ENCODE assay signal across 21 cellular contexts in genomic region chr6:21756487-21756886, GRCh38.
"Had no signal": no experiment of that assay in that cellular context is flagged by ENCODE, and none has a peak within 500 bp of the region (broad histone marks: within the 10 kb centered on the region; RNA-seq: fewer than 3 reads in every experiment).

No MANE protein-coding gene starts in this region.

- ATAC-seq: left ventricle myocardium superior; lower lobe of right lung; natural killer cell; stimulated activated effector memory CD8-positive, alpha-beta T cell treated with anti-CD3 and anti-CD28 coated beads, Interleukin-12 subunit alpha, Interleukin-12 subunit beta, amount 100 ng/mL, for 72 hours; upper lobe of right lung had no signal

- H3K4me3 ChIP-seq: coronary artery, lower lobe of right lung, prostate gland, right atrium auricular region, sigmoid colon, stomach, testis, tibial nerve, upper lobe of right lung, uterus had no signal

- H3K4me3 Mint-ChIP-seq: natural killer cell; neural crest cell; stimulated activated effector memory CD8-positive, alpha-beta T cell treated with anti-CD3 and anti-CD28 coated beads, Interleukin-12 subunit alpha, Interleukin-12 subunit beta, amount 100 ng/mL, for 72 hours had no signal

- H2AFZ ChIP-seq: parathyroid adenoma had no signal

- H3K27ac ChIP-seq: coronary artery, lower lobe of right lung, parathyroid adenoma, prostate gland, right atrium auricular region, stomach, testis, tibial nerve, upper lobe of right lung, uterus had no signal

- H3K36me3 ChIP-seq: lower lobe of right lung, prostate gland, right atrium auricular region, sigmoid colon, stomach, tibial nerve, upper lobe of right lung, uterus had no signal

- H3K4me1 ChIP-seq: parathyroid adenoma, prostate gland, testis, uterus had no signal

- H3K27ac Mint-ChIP-seq: natural killer cell; stimulated activated effector memory CD8-positive, alpha-beta T cell treated with anti-CD3 and anti-CD28 coated beads, Interleukin-12 subunit alpha, Interleukin-12 subunit beta, amount 100 ng/mL, for 72 hours had no signal

- H3K4me1 Mint-ChIP-seq: natural killer cell; stimulated activated effector memory CD8-positive, alpha-beta T cell treated with anti-CD3 and anti-CD28 coated beads, Interleukin-12 subunit alpha, Interleukin-12 subunit beta, amount 100 ng/mL, for 72 hours had no signal

- H3K9me3 ChIP-seq: lower lobe of right lung, prostate gland, right atrium auricular region, sigmoid colon, stomach, testis, tibial nerve, upper lobe of right lung, uterus had no signal

- DNase-seq: dermis blood vessel endothelial cell; effector memory CD4-positive, alpha-beta T cell; head of caudate nucleus; left ventricle myocardium superior; lower lobe of right lung; natural killer cell; sigmoid colon; stimulated activated CD4-positive, alpha-beta T cell treated with anti-CD3 and anti-CD28 coated beads, Interleukin-2, amount 100 ng/mL, for 24 hours; stimulated activated CD4-positive, alpha-beta T cell treated with anti-CD3 and anti-CD28 coated beads, Interleukin-4, amount 100 ng/mL, for 24 hours; stimulated activated naive CD4-positive, alpha-beta T cell treated with Interleukin-2 at 50 U/mL for 16 hours; stomach; testis; upper lobe of right lung; uterus had no signal

- H3K9me3 Mint-ChIP-seq: natural killer cell; neural crest cell; stimulated activated effector memory CD8-positive, alpha-beta T cell treated with anti-CD3 and anti-CD28 coated beads, Interleukin-12 subunit alpha, Interleukin-12 subunit beta, amount 100 ng/mL, for 72 hours had no signal

- H3K79me2 ChIP-seq: parathyroid adenoma had no signal

- H3K36me3 Mint-ChIP-seq: natural killer cell; stimulated activated effector memory CD8-positive, alpha-beta T cell treated with anti-CD3 and anti-CD28 coated beads, Interleukin-12 subunit alpha, Interleukin-12 subunit beta, amount 100 ng/mL, for 72 hours had no signal

- H3K9ac ChIP-seq: parathyroid adenoma had no signal

- H3K27me3 ChIP-seq: right atrium auricular region, sigmoid colon, stomach, testis, tibial nerve, upper lobe of right lung, uterus had no signal
